ENCODE assay signal across 8 cellular contexts in genomic region chr4:155582971-155583437, GRCh38.
DNase-seq lines count a peak whose midpoint lies in the region; ATAC-seq and TF ChIP-seq lines count a peak whose summit lies in the region.

No MANE protein-coding gene starts in this region.

- H3K4me1 ChIP-seq in SJCRH30: peaks cover 9% of the 10 kb centered on the region
- peaks cover 8% of the 10 kb centered on the region for H3K4me1 ChIP-seq in osteoblast (ENCODE audit: insufficient read depth, low read length)

- CTCF ChIA-PET in GM10248 (lab: Yijun Ruan, JAX): no interaction called here

- POLR2A ChIA-PET in GM10248 (lab: Yijun Ruan, JAX): no interaction called here

- H3K4me3 ChIP-seq in SJCRH30: peak overlapping the region; percentile 18; the same call in 1 of the 2 replicates
- no peak overlapping the region for H3K4me3 ChIP-seq in osteoblast (ENCODE audit: insufficient read depth, low read length)

- H3K27ac ChIP-seq in SJCRH30: peak overlapping the region; percentile 47
- H3K27ac ChIP-seq in osteoblast (ENCODE audit: low read depth, low read length): no peak overlapping the region

- no peak for TF ChIP-seq CTCF in GM10248 (IDR thresholded peaks at IDR 0.05; ENCODE audit: control extremely low read depth, extremely low read depth, low read depth, missing control alignments)
- no peak for TF ChIP-seq CTCF in osteoblast (IDR thresholded peaks at IDR 0.05; ENCODE audit: extremely low read depth, low read depth, low read length)

- no peak for ATAC-seq in HG03378 (IDR thresholded peaks at IDR 0.05; ENCODE audit: unreplicated experiment)

- DNase-seq in AG08395 (ENCODE audit: low spot score): peak; percentile 7
- peak; percentile 66 for DNase-seq in GF-D8 (lab: John Stamatoyannopoulos, UW)
- DNase-seq in SJCRH30: peak in 1 of 2 experiments; percentile 50
- DNase-seq in glomerular endothelial cell (ENCODE audit: extremely low read depth, low read depth, low spot score): peak; percentile 64
- no peak for DNase-seq in GM10248 (ENCODE audit: extremely low spot score)
- DNase-seq in cerebellar nuclear complex (lab: John Stamatoyannopoulos, UW): no peak
- DNase-seq in osteoblast (ENCODE audit: insufficient read length, low spot score, missing footprints): no peak

- H3K4me2 ChIP-seq in osteoblast (ENCODE audit: insufficient read depth, low read length): no peak overlapping the region

- H3K27me3 ChIP-seq in SJCRH30 (no peaks in the 10 kb centered on the region), osteoblast (ENCODE audit: insufficient read depth, low read length) (no peaks in the 10 kb centered on the region)

- H3K9me3 ChIP-seq in SJCRH30 (replicated peaks) (no peaks in the 10 kb centered on the region), osteoblast (ENCODE audit: low read depth, low read length) (no peaks in the 10 kb centered on the region)

- no peaks in the 10 kb centered on the region for H3K79me2 ChIP-seq in osteoblast (ENCODE audit: insufficient read depth, low read length)

- H4K20me1 ChIP-seq in osteoblast (ENCODE audit: insufficient read depth, low read length): no peaks in the 10 kb centered on the region

- H2AFZ ChIP-seq in osteoblast (ENCODE audit: low read length): no peak overlapping the region

- H3K36me3 ChIP-seq in SJCRH30 (no peaks in the 10 kb centered on the region), osteoblast (ENCODE audit: insufficient read depth, low read length) (no peaks in the 10 kb centered on the region)

Comparison
In these comparisons a context has a peak if more than half of its experiments do, and no peak if none do; other contexts are left out.
1. DNase-seq: peak in AG08395 (single experiment), GF-D8 (single experiment) and glomerular endothelial cell (single experiment); none in GM10248 (single experiment), cerebellar nuclear complex (0 of 2) and osteoblast (single experiment).